Comparison of ENCODE assay signal across 12 cellular contexts in the genomic region with DNA sequence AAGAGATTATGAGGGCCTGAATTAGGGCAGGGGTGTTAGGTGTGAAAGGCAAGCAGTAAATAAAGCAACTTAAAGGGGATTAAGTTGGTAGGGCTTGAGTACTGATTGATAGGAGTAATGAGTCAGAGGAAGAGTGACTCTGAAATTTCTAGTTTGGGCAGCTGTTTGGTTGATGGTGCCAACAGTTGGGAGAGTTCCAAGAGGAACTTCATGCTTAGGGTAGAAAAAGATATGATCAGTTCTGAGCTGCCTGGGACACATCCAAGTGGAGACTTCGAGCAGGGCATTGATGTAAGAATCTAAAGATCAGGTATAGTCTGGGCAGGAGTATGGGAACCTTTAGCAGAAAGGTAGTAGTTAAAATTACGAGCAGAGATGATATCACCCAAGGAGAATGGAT. TPM values are rescaled to one million over a fixed set of nuclear protein-coding genes. Genes with fewer than 3 reads are reported as not detected.
DNase-seq lines count a peak whose midpoint lies in the region; ATAC-seq and TF ChIP-seq lines count a peak whose summit lies in the region.
"Had no signal": no experiment of that assay in that cellular context is flagged by ENCODE, and none has a peak within 500 bp of the region (broad histone marks: within the 10 kb centered on the region; RNA-seq: fewer than 3 reads in every experiment).

No MANE protein-coding gene starts in this region.

- H3K4me1 ChIP-seq in subcutaneous abdominal adipose tissue (ENCODE audit: control insufficient read depth in 5 of 5, insufficient read depth in 5 of 5, low read length in 5 of 5), result peaks cover 2 to 45% (median 34%) of the 10 kb centered on the region in 5 donors

- DNase-seq in HFFc6 (no peak), OCI-M1 (lab: John Stamatoyannopoulos, UW) (peak; percentile 4), fibroblast of gingiva (ENCODE audit: low read depth) (peak; percentile 35), HK-2 (ENCODE audit: unreplicated experiment) (no peak)
- no peak for DNase-seq in activated CD4-positive, CD25-positive, alpha-beta regulatory T cell (lab: John Stamatoyannopoulos, UW)
- no peak for DNase-seq in activated naive CD4-positive, alpha-beta T cell treated with anti-CD3 and anti-CD28 coated beads, Interleukin-2, amount 50 U/mL, for 16 hours
- DNase-seq: activated CD4-positive, alpha-beta memory T cell treated with anti-CD3 and anti-CD28 coated beads for 36 hours; caudate nucleus had no signal

- H3K27me3 Mint-ChIP-seq in HFFc6 (ENCODE audit: insufficient read depth), result no peaks in the 10 kb centered on the region; the same call in 1 of the 2 replicates

- H3K27ac ChIP-seq in subcutaneous abdominal adipose tissue (ENCODE audit: low read depth, low read length), result peak overlapping the region; percentile 27

- H3K4me1 Mint-ChIP-seq in HFFc6 (ENCODE audit: low read depth), result peaks cover 40% of the 10 kb centered on the region

- H3K4me3 ChIP-seq in subcutaneous abdominal adipose tissue (ENCODE audit: low read depth in 1 of 5, low read length in 5 of 5), result no peak overlapping the region
- H3K4me3 ChIP-seq: smooth muscle cell had no signal

- no peak for ATAC-seq in HG03159 (IDR thresholded peaks at IDR 0.05; ENCODE audit: unreplicated experiment)

- H3K27ac Mint-ChIP-seq in HFFc6, result peak overlapping the region; percentile 1; the same call in 1 of the 2 replicates
- H3K27ac Mint-ChIP-seq: activated CD4-positive, alpha-beta memory T cell treated with anti-CD3 and anti-CD28 coated beads for 36 hours had no signal

- no peak overlapping the region for H3K4me3 Mint-ChIP-seq in HFFc6
- H3K4me3 Mint-ChIP-seq: activated CD4-positive, alpha-beta memory T cell treated with anti-CD3 and anti-CD28 coated beads for 36 hours had no signal

- H3K9me3 ChIP-seq in subcutaneous abdominal adipose tissue (ENCODE audit: control insufficient read depth in 5 of 5, low read length in 5 of 5), result no peaks in the 10 kb centered on the region

- H3K36me3 Mint-ChIP-seq in HFFc6 (ENCODE audit: low read depth), result no peaks in the 10 kb centered on the region
- H3K36me3 Mint-ChIP-seq: activated CD4-positive, alpha-beta memory T cell treated with anti-CD3 and anti-CD28 coated beads for 36 hours had no signal

- no peaks in the 10 kb centered on the region for H3K36me3 ChIP-seq in subcutaneous abdominal adipose tissue (ENCODE audit: control insufficient read depth in 5 of 5, insufficient read depth in 5 of 5, low read length in 5 of 5)

- no peak for TF ChIP-seq CTCF in HFFc6 (IDR thresholded peaks at IDR 0.05)

- H3K9ac ChIP-seq in subcutaneous abdominal adipose tissue (ENCODE audit: low read length in 5 of 5), result no peak overlapping the region

- H3K9me3 Mint-ChIP-seq in HFFc6, result no peaks in the 10 kb centered on the region
- H3K9me3 Mint-ChIP-seq: activated CD4-positive, alpha-beta memory T cell treated with anti-CD3 and anti-CD28 coated beads for 36 hours had no signal

- no peaks in the 10 kb centered on the region for H3K27me3 ChIP-seq in subcutaneous abdominal adipose tissue (ENCODE audit: control insufficient read depth in 5 of 5, insufficient read depth in 4 of 5, low read length in 5 of 5)

RNA-seq across cellular contexts. Expression of gene MAMDC2, which starts 10.2 kb away (rescaled TPM):
- 10 to 100 TPM in 4 of 6 experiments, 1 to 10 TPM in 2; 4.0 to 16.6 (median 13.9) TPM for total RNA-seq in HFFc6 (2021; fragmentation: NEBNext Ultra II Directional; extraction: Animal tissue kit (Norgen Biotek cat#: 25700))
- total RNA-seq: activated CD4-positive, alpha-beta memory T cell treated with anti-CD3 and anti-CD28 coated beads for 36 hours; NCI-H460 had no signal

Comparison
In these comparisons a context has a peak if more than half of its experiments do, and no peak if none do; other contexts are left out.
1. DNase-seq: peak in OCI-M1 (single experiment) and fibroblast of gingiva (single experiment); none in HFFc6 (single experiment), activated CD4-positive, CD25-positive, alpha-beta regulatory T cell (0 of 4), HK-2 (single experiment) and activated naive CD4-positive, alpha-beta T cell treated with anti-CD3 and anti-CD28 coated beads, Interleukin-2, amount 50 U/mL, for 16 hours (single experiment).